8 cellular contexts compared by ENCODE assay signal in the genomic region with DNA sequence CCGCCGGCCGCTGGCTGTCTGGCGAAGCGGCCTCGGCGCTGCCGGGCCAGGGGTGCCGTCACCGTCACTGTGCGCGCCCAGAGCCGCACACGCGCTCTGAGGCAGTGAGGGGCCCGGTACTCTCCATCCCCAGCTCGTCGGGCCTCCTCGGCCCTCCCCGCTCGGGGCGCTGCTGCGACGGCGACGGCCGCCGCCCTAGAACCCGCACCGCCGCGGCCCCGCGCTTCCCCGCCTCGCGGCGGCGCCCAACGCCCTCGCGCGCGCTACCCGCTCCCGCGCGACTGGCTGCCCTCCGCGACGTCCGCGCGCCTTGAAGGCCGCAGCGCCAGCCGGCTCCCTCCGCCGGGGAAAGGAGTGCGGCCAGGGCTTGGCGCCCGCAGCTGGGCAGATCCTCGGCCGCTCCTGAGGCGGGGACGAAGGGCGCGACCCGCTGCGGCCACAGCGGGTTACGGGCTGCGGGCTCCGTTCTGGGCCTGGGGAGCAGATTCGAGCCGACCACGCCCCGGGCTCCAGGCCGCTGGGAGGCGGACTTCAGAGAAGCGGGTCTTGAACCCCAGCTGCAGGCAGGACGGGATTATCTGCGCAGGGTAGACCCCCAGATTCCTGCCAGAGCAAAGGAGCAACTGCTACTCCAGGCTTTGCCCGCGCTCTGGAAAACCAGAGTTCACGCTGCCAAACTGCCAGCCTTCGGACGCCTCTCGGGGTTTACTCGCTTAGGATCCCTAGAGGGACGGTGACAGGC. TPM values are rescaled to one million over a fixed set of nuclear protein-coding genes. Genes with fewer than 3 reads are reported as not detected.
DNase-seq lines count a peak whose midpoint lies in the region; ATAC-seq and TF ChIP-seq lines count a peak whose summit lies in the region.

ULK2 (minus strand) TSS at position 283 of the 742 bp plus-strand sequence. CDS start 519 bp downstream, outside the sequence.

- no peak for TF ChIP-seq CTCF in GM12864 (IDR thresholded peaks at IDR 0.05; ENCODE audit: low read depth, low read length, missing control alignments)
- no peak for TF ChIP-seq CTCF in omental fat pad (IDR thresholded peaks at IDR 0.05)
- peak; percentile 31 for TF ChIP-seq CTCF in type B pancreatic cell (conservative IDR thresholded peaks at IDR 0.05)

- no peaks in the 10 kb centered on the region for H3K9me3 Mint-ChIP-seq in type B pancreatic cell

- peaks cover 4% of the 10 kb centered on the region for H3K36me3 Mint-ChIP-seq in type B pancreatic cell

- H3K9me3 ChIP-seq in adipocyte (ENCODE audit: control insufficient read depth, low read length): no peaks in the 10 kb centered on the region

- H3K4me1 ChIP-seq in adipocyte (ENCODE audit: control insufficient read depth, insufficient read depth, low read length): peaks cover 13% of the 10 kb centered on the region

- peak within 1 kb of the TSS; percentile 80 for H3K27ac Mint-ChIP-seq in type B pancreatic cell

- H3K27me3 Mint-ChIP-seq in type B pancreatic cell: no peaks in the 10 kb centered on the region

- H3K4me3 ChIP-seq in GM12864 (ENCODE audit: low read depth, low read length) (peak within 1 kb of the TSS; percentile 67), adipocyte (ENCODE audit: low read length) (peak within 1 kb of the TSS; percentile 94)

- H3K36me3 ChIP-seq in adipocyte (ENCODE audit: control insufficient read depth, insufficient read depth, low read length, severe bottlenecking): peaks cover 6% of the 10 kb centered on the region

- H3K4me1 Mint-ChIP-seq in type B pancreatic cell (ENCODE audit: unreplicated experiment): peaks cover 16% of the 10 kb centered on the region

- H3K4me3 Mint-ChIP-seq in type B pancreatic cell: peak within 1 kb of the TSS; percentile 91

- no peaks in the 10 kb centered on the region for H3K27me3 ChIP-seq in adipocyte (replicated peaks; ENCODE audit: control insufficient read depth, insufficient read depth, low read length)

- DNase-seq in GM12864 (ENCODE audit: low read depth) (no peak), RKO (ENCODE audit: low spot score) (peak; percentile 63), adipocyte (ENCODE audit: low read depth) (peak; percentile 90), cardiac septum (ENCODE audit: low spot score) (no peak), omental fat pad (ENCODE audit: low spot score) (no peak), type B pancreatic cell (ENCODE audit: extremely low spot score, unreplicated experiment) (peak; percentile 84), NCI-H446 treated with DMSO at 0.1 percent for 48 hours (lab: John Stamatoyannopoulos, UW) (no peak)

- ATAC-seq in HG02798 (IDR thresholded peaks at IDR 0.05; ENCODE audit: poor library complexity, unreplicated experiment) (peak; percentile 55), omental fat pad (ENCODE audit: low FRiP score) (peak; percentile 74)

- intact Hi-C loops in cardiac septum (cut with DNase I): no loop called here

- peak within 1 kb of the TSS; percentile 89 for H3K9ac ChIP-seq in adipocyte (ENCODE audit: low read length)

RNA-seq across cellular contexts. Expression of gene ULK2, which starts in this region (rescaled TPM):
- total RNA-seq in cardiac septum (14.0 TPM), omental fat pad (10 to 100 TPM; 18.9 to 35.8 (median 26.5) TPM), type B pancreatic cell (ENCODE audit: low replicate concordance) (16.7 and 25.7 TPM in 2 replicates)

Comparison
In these comparisons a context has a peak if more than half of its experiments do, and no peak if none do; other contexts are left out.
1. DNase-seq: peak in RKO (single experiment), adipocyte (single experiment) and type B pancreatic cell (single experiment); none in GM12864 (single experiment), cardiac septum (single experiment), omental fat pad (single experiment) and NCI-H446 treated with DMSO at 0.1 percent for 48 hours (single experiment).